ENCODE assay signal across 1 cellular context in genomic region chr17:63955232-63955631, GRCh38.
TF ChIP-seq lines count a peak whose summit lies in the region.

No MANE protein-coding gene starts in this region.

TF ChIP-seq in A549, 52 proteins besides CTCF, POLR2A, EP300 and RAD21:
- peak; percentile 85; the same call in 1 of the 2 replicates for TF ChIP-seq KDM1A (IDR thresholded peaks at IDR 0.05; ENCODE audit: low read depth)
- no peak for TF ChIP-seq GATA3 (IDR thresholded peaks at IDR 0.05; ENCODE audit: borderline replicate concordance)
TF ChIP-seq in A549: peak in this region for 1.
